2 cellular contexts compared by ENCODE assay signal in the genomic region with DNA sequence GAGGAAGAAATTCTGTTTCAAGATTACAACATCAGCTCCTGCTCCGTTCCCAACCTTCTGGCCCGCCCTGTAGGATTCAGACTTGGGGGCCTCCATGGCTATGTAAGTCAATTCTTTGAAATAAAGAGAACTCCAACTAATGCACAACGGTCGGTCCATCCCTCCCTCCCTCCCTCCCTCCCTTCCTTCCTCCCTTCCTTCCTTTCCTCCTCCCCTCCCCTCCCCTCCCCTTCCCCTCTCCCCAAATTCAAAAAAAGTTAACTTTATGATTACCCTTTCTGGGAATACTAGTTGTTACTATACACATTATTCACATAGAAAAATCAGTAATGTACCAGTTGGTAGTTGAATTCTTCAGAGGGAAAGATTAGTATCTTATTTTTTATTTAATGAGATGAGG.
A peak's percentile ranks its signal among the peaks of the same experiment; 100 is the strongest.
TF ChIP-seq lines count a peak whose summit lies in the region.

No MANE protein-coding gene starts in this region.

TF ChIP-seq in HepG2, 621 proteins besides CTCF, POLR2A, EP300 and RAD21:
- TF ChIP-seq ZBTB42 (CRISPR knock-in tag; IDR thresholded peaks at IDR 0.05) = no peak
- TF ChIP-seq HNRNPK (IDR thresholded peaks at IDR 0.05; ENCODE audit: low read depth, low read length, poor library complexity, severe bottlenecking) = peak; percentile 83

TF ChIP-seq in K562, 482 proteins besides CTCF, POLR2A, EP300 and RAD21:
- TF ChIP-seq PCBP2 (IDR thresholded peaks at IDR 0.05; ENCODE audit: low read depth, low read length, poor library complexity, severe bottlenecking) = peak; percentile 84
- TF ChIP-seq MBD2 (IDR thresholded peaks at IDR 0.05; ENCODE audit: borderline replicate concordance, low read depth) = no peak
TF ChIP-seq in K562: peak in this region for 1.
